30 cellular contexts compared by ENCODE assay signal in genomic region chr21:46362946-46363345, GRCh38.
"Had no signal": no experiment of that assay in that cellular context is flagged by ENCODE, and none has a peak within 500 bp of the region (broad histone marks: within the 10 kb centered on the region; RNA-seq: fewer than 3 reads in every experiment).

No MANE protein-coding gene starts in this region.

- H3K4me2 ChIP-seq: KMS-11 had no signal

- DNase-seq: activated B cell treated with CpG ODN at 0.5 μM for 24 hours; activated CD4-positive, alpha-beta T cell treated with anti-CD3 and anti-CD28 coated beads for 1 hour; activated CD4-positive, alpha-beta T cell treated with anti-CD3 and anti-CD28 coated beads, Interleukin-2, amount 10 ng/mL, durations not matched to agents 24 days and 14 days; activated CD4-positive, alpha-beta T cell treated with anti-CD3 and anti-CD28 coated beads, Interleukin-2, amount 50 U/mL, for 48 hours; activated CD8-positive, alpha-beta memory T cell treated with anti-CD3 and anti-CD28 coated beads, Interleukin-2, amount 10 ng/mL, durations not matched to agents 7 days and 5 days; activated effector memory CD4-positive, alpha-beta T cell treated with Interleukin-2 at 50 U/mL for 16 hours; activated naive CD4-positive, alpha-beta T cell; activated naive CD8-positive, alpha-beta T cell treated with anti-CD3 and anti-CD28 coated beads, Interleukin-2, amount 50 U/mL, for 24 hours; activated T-cell treated with anti-CD3 and anti-CD28 coated beads, Interleukin-2, amount 50 U/mL, for 24 hours; amygdala; brain microvascular endothelial cell; NCI-H1092 treated with DMSO at 0.1 percent for 48 hours; NCI-H1436; NCI-H187; NCI-H2081; NCI-H510A treated with DMSO at 0.1 percent for 48 hours; NCI-H69; NK-92 treated with Interleukin-12 subunit alpha and Interleukin-12 subunit beta, amount 100 ng/mL, for 24 hours; OCI-M1; RPMI8226; SHP77; T-helper 9 cell had no signal

- H3K9me3 Mint-ChIP-seq: activated B cell treated with CpG ODN at 0.5 μM for 24 hours; activated CD4-positive, alpha-beta T cell treated with anti-CD3 and anti-CD28 coated beads, Interleukin-2, amount 10 ng/mL, durations not matched to agents 24 days and 14 days; activated naive CD4-positive, alpha-beta T cell treated with anti-CD3 and anti-CD28 coated beads, Interleukin-2, amount 50 U/mL, for 72 hours; activated naive CD8-positive, alpha-beta T cell treated with anti-CD3 and anti-CD28 coated beads, Interleukin-2, amount 50 U/mL, for 24 hours; activated T-cell treated with anti-CD3 and anti-CD28 coated beads, Interleukin-2, amount 50 U/mL, for 24 hours; activated T-helper 1 cell treated with anti-CD3 and anti-CD28 coated beads, Interleukin-12 subunit alpha, Interleukin-12 subunit beta, Interleukin-2, Interleukin-4 antibody, amounts not matched to agents 30 ng/mL and 10 ng/mL and 1 ng/mL, durations not matched to agents 14 hours and 24 hours and 36 hours; T-helper 1 cell treated with Interleukin-12 subunit alpha and Interleukin-12 subunit beta and Interleukin-4 antibody, amounts not matched to agents 30 μg/mL and 1 μg/mL, for 36 hours had no signal

- H3K27me3 ChIP-seq: brain microvascular endothelial cell, cardiac muscle cell, SJSA1 had no signal

- H3K27ac ChIP-seq: brain microvascular endothelial cell, cardiac muscle cell, KMS-11, SJSA1 had no signal

- H3K4me3 Mint-ChIP-seq: activated B cell treated with CpG ODN at 0.5 μM for 24 hours; activated CD4-positive, alpha-beta T cell treated with anti-CD3 and anti-CD28 coated beads, Interleukin-2, amount 10 ng/mL, durations not matched to agents 24 days and 14 days; activated CD8-positive, alpha-beta memory T cell treated with anti-CD3 and anti-CD28 coated beads, Interleukin-2, amount 10 ng/mL, durations not matched to agents 7 days and 5 days; activated naive CD8-positive, alpha-beta T cell treated with anti-CD3 and anti-CD28 coated beads, Interleukin-2, amount 50 U/mL, for 24 hours; activated T-cell treated with anti-CD3 and anti-CD28 coated beads, Interleukin-2, amount 50 U/mL, for 24 hours; activated T-helper 1 cell treated with anti-CD3 and anti-CD28 coated beads, Interleukin-12 subunit alpha, Interleukin-12 subunit beta, Interleukin-2, Interleukin-4 antibody, amounts not matched to agents 30 ng/mL and 10 ng/mL and 1 ng/mL, durations not matched to agents 14 hours and 24 hours and 36 hours; T-helper 1 cell treated with Interleukin-12 subunit alpha and Interleukin-12 subunit beta and Interleukin-4 antibody, amounts not matched to agents 30 μg/mL and 1 μg/mL, for 36 hours had no signal

- H3K9me3 ChIP-seq: SJSA1 had no signal

- H3K4me3 ChIP-seq: cardiac muscle cell, SJSA1 had no signal

- H3K27me3 Mint-ChIP-seq: activated B cell treated with CpG ODN at 0.5 μM for 24 hours; activated CD4-positive, alpha-beta T cell treated with anti-CD3 and anti-CD28 coated beads, Interleukin-2, amount 10 ng/mL, durations not matched to agents 24 days and 14 days; activated CD8-positive, alpha-beta memory T cell treated with anti-CD3 and anti-CD28 coated beads, Interleukin-2, amount 10 ng/mL, durations not matched to agents 7 days and 5 days; activated naive CD8-positive, alpha-beta T cell treated with anti-CD3 and anti-CD28 coated beads, Interleukin-2, amount 50 U/mL, for 24 hours; activated T-cell treated with anti-CD3 and anti-CD28 coated beads, Interleukin-2, amount 50 U/mL, for 24 hours had no signal

- H3K4me1 ChIP-seq: SJSA1 had no signal

- H3K27ac Mint-ChIP-seq: activated B cell treated with CpG ODN at 0.5 μM for 24 hours; activated CD4-positive, alpha-beta T cell treated with anti-CD3 and anti-CD28 coated beads, Interleukin-2, amount 10 ng/mL, durations not matched to agents 24 days and 14 days; activated naive CD4-positive, alpha-beta T cell treated with anti-CD3 and anti-CD28 coated beads, Interleukin-2, amount 50 U/mL, for 72 hours; activated naive CD8-positive, alpha-beta T cell treated with anti-CD3 and anti-CD28 coated beads, Interleukin-2, amount 50 U/mL, for 24 hours; activated T-cell treated with anti-CD3 and anti-CD28 coated beads, Interleukin-2, amount 50 U/mL, for 24 hours; activated T-helper 1 cell treated with anti-CD3 and anti-CD28 coated beads, Interleukin-12 subunit alpha, Interleukin-12 subunit beta, Interleukin-2, Interleukin-4 antibody, amounts not matched to agents 30 ng/mL and 10 ng/mL and 1 ng/mL, durations not matched to agents 14 hours and 24 hours and 36 hours; T-helper 1 cell treated with Interleukin-12 subunit alpha and Interleukin-12 subunit beta and Interleukin-4 antibody, amounts not matched to agents 30 μg/mL and 1 μg/mL, for 36 hours had no signal

- H3K9ac ChIP-seq: KMS-11 had no signal

- ATAC-seq: activated CD8-positive, alpha-beta memory T cell treated with anti-CD3 and anti-CD28 coated beads, Interleukin-2, amount 10 ng/mL, durations not matched to agents 7 days and 5 days; activated naive CD4-positive, alpha-beta T cell treated with anti-CD3 and anti-CD28 coated beads, Interleukin-2, amount 50 U/mL, for 72 hours; activated naive CD8-positive, alpha-beta T cell treated with anti-CD3 and anti-CD28 coated beads, Interleukin-2, amount 50 U/mL, for 24 hours; Panc1; SK-N-SH treated with all-trans-retinoic acid at 6 μM for 48 hours had no signal
